1 cellular context compared by ENCODE assay signal in the genomic region with DNA sequence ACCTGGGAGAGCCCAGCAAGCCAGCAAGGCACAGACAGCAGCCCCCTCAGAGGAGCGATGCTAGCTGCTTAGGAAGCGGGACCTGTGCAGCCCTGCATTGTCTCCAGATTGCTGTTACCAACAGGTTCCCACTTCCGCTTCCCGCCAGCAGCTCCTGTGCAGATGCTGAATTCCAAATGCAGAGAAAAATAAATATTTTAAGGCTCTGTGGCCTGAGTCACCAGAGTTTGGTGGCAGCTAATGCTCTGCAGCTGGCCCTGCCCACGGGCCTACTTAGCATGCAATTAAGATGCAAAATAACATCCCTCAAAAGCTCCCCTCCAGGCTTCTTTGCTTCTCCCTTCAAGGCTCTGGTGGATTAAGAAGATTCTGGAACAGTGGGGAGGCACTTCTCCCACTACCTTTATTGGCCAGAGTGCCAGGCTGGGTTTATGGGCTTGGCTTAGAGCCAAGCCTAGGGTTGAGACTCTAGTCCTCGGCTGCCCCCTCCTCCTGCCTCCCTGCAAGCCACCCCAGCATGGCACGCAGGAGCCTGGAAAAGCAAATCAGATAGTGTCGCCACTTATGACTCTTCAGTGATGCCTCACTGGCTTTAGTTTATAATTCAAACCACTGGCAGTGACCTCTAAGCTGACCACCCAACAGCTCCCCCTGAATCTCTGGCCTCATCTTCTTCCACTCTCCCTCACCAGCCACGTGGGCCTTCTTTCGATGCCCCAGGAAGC.
TF ChIP-seq lines count a peak whose summit lies in the region.

No MANE protein-coding gene starts in this region.

TF ChIP-seq in SK-N-SH treated with all-trans-retinoic acid at 6 μM for 48 hours, 23 proteins besides CTCF, POLR2A, EP300 and RAD21 (continued from another document):
- no peak for TF ChIP-seq TOX (CRISPR knock-in tag; IDR thresholded peaks at IDR 0.05; ENCODE audit: borderline replicate concordance)
- no peak for TF ChIP-seq ZFP30 (CRISPR knock-in tag; IDR thresholded peaks at IDR 0.05)
- no peak for TF ChIP-seq TCF4 (CRISPR knock-in tag; IDR thresholded peaks at IDR 0.05; ENCODE audit: borderline replicate concordance)
- TF ChIP-seq, protein P1, sequence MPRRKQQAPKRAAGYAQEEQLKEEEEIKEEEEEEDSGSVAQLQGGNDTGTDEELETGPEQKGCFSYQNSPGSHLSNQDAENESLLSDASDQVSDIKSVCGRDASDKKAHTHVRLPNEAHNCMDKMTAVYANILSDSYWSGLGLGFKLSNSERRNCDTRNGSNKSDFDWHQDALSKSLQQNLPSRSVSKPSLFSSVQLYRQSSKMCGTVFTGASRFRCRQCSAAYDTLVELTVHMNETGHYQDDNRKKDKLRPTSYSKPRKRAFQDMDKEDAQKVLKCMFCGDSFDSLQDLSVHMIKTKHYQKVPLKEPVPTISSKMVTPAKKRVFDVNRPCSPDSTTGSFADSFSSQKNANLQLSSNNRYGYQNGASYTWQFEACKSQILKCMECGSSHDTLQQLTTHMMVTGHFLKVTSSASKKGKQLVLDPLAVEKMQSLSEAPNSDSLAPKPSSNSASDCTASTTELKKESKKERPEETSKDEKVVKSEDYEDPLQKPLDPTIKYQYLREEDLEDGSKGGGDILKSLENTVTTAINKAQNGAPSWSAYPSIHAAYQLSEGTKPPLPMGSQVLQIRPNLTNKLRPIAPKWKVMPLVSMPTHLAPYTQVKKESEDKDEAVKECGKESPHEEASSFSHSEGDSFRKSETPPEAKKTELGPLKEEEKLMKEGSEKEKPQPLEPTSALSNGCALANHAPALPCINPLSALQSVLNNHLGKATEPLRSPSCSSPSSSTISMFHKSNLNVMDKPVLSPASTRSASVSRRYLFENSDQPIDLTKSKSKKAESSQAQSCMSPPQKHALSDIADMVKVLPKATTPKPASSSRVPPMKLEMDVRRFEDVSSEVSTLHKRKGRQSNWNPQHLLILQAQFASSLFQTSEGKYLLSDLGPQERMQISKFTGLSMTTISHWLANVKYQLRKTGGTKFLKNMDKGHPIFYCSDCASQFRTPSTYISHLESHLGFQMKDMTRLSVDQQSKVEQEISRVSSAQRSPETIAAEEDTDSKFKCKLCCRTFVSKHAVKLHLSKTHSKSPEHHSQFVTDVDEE (CRISPR knock-in tag; IDR thresholded peaks at IDR 0.05): no peak
- TF ChIP-seq BACH2 (CRISPR knock-in tag; IDR thresholded peaks at IDR 0.05; ENCODE audit: borderline replicate concordance): no peak
- TF ChIP-seq, protein P2, sequence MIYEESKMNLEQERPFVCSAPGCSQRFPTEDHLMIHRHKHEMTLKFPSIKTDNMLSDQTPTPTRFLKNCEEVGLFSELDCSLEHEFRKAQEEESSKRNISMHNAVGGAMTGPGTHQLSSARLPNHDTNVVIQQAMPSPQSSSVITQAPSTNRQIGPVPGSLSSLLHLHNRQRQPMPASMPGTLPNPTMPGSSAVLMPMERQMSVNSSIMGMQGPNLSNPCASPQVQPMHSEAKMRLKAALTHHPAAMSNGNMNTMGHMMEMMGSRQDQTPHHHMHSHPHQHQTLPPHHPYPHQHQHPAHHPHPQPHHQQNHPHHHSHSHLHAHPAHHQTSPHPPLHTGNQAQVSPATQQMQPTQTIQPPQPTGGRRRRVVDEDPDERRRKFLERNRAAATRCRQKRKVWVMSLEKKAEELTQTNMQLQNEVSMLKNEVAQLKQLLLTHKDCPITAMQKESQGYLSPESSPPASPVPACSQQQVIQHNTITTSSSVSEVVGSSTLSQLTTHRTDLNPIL (CRISPR knock-in tag; IDR thresholded peaks at IDR 0.05; ENCODE audit: low read depth): no peak
- TF ChIP-seq ZC3H10 (CRISPR knock-in tag; IDR thresholded peaks at IDR 0.05): no peak
- no peak for TF ChIP-seq ZNF8 (CRISPR knock-in tag; IDR thresholded peaks at IDR 0.05)
- no peak for TF ChIP-seq ZFP3 (CRISPR knock-in tag; IDR thresholded peaks at IDR 0.05)
